1 cellular context compared by ENCODE assay signal in genomic region chr6:10384333-10384718, GRCh38.
A peak's percentile ranks its signal among the peaks of the same experiment; 100 is the strongest.
TF ChIP-seq lines count a peak whose summit lies in the region.

No MANE protein-coding gene starts in this region.

TF ChIP-seq in endothelial cell of umbilical vein, 7 proteins besides CTCF, POLR2A, EP300 and RAD21:
- TF ChIP-seq FOS (IDR thresholded peaks at IDR 0.05; ENCODE audit: borderline replicate concordance, insufficient read depth, low read length) (no peak), JUN (IDR thresholded peaks at IDR 0.05; ENCODE audit: borderline replicate concordance, insufficient read depth, insufficient read length, low read depth) (no peak), EZH2 (IDR thresholded peaks at IDR 0.05; ENCODE audit: borderline replicate concordance, low read depth, low read length, severe bottlenecking) (peak; percentile 14), GATA2 (IDR thresholded peaks at IDR 0.05; ENCODE audit: insufficient read depth, insufficient read length, low read depth, low read length) (no peak)
